ENCODE assay signal across 12 cellular contexts in genomic region chr2:15965564-15966019, GRCh38. TPM values are rescaled to one million over a fixed set of nuclear protein-coding genes. Genes with fewer than 3 reads are reported as not detected.
DNase-seq lines count a peak whose midpoint lies in the region; ATAC-seq lines count a peak whose summit lies in the region.
"Had no signal": no experiment of that assay in that cellular context is flagged by ENCODE, and none has a peak within 500 bp of the region (broad histone marks: within the 10 kb centered on the region; RNA-seq: fewer than 3 reads in every experiment).

No MANE protein-coding gene starts in this region.

- H3K9me3 Mint-ChIP-seq in CD4-positive, alpha-beta memory T cell: peaks cover 0 to 4% (median 0%) of the 10 kb centered on the region in 8 donors
- peaks cover 3% of the 10 kb centered on the region for H3K9me3 Mint-ChIP-seq in activated naive CD8-positive, alpha-beta T cell treated with anti-CD3 and anti-CD28 coated beads, Interleukin-2, amount 50 U/mL, for 24 hours

- H3K9me3 ChIP-seq in CD4-positive, alpha-beta memory T cell (ENCODE audit: control insufficient read depth in 1 of 2, low read length in 2 of 2): no peaks in the 10 kb centered on the region
- H3K9me3 ChIP-seq: left lung had no signal

- H3K27ac Mint-ChIP-seq in CD4-positive, alpha-beta memory T cell: peak overlapping the region; percentile 72 to 88 (median 80)
- H3K27ac Mint-ChIP-seq in activated naive CD8-positive, alpha-beta T cell treated with anti-CD3 and anti-CD28 coated beads, Interleukin-2, amount 50 U/mL, for 24 hours: peak overlapping the region; percentile 65
- H3K27ac Mint-ChIP-seq: progenitor cell of endocrine pancreas had no signal

- peaks cover 24% of the 10 kb centered on the region for H3K4me1 ChIP-seq in CD4-positive, alpha-beta memory T cell (ENCODE audit: insufficient read depth, low read length)
- H3K4me1 ChIP-seq: left lung had no signal

- no peaks in the 10 kb centered on the region for H3K27me3 ChIP-seq in CD4-positive, alpha-beta memory T cell (ENCODE audit: insufficient read depth, low read length)
- H3K27me3 ChIP-seq: brain microvascular endothelial cell, left lung had no signal

- POLR2A ChIA-PET in CD4-positive, alpha-beta memory T cell (lab: Charles Lee; ENCODE audit: partially characterized antibody): no interaction called here

- peaks cover 17 to 50% (median 38%) of the 10 kb centered on the region in 4 donors for H3K4me1 Mint-ChIP-seq in CD4-positive, alpha-beta memory T cell
- H3K4me1 Mint-ChIP-seq in activated naive CD8-positive, alpha-beta T cell treated with anti-CD3 and anti-CD28 coated beads, Interleukin-2, amount 50 U/mL, for 24 hours: peaks cover 54% of the 10 kb centered on the region

- CTCF ChIA-PET in CD4-positive, alpha-beta memory T cell (lab: Charles Lee; ENCODE audit: partially characterized antibody): interaction anchor here (1.7 to 1.8 kb wide), 2 partner anchors 22 to 26 kb away, joined by 5 to 6 read pairs; no protein-coding TSS in a partner anchor

- peak in 4 of 5 donors; percentile 11 to 26 (median 18) for DNase-seq in CD4-positive, alpha-beta memory T cell
- peak; percentile 56 to 60 for DNase-seq in activated CD4-positive, alpha-beta T cell treated with anti-CD3 and anti-CD28 coated beads for 4 hours
- DNase-seq in activated naive CD8-positive, alpha-beta T cell treated with anti-CD3 and anti-CD28 coated beads, Interleukin-2, amount 50 U/mL, for 24 hours: peak; percentile 76
- DNase-seq in stimulated activated CD4-positive, alpha-beta T cell treated with anti-CD3 and anti-CD28 coated beads, Interleukin-2, amount 100 ng/mL, for 4 hours (ENCODE audit: low read depth): peak; percentile 71
- no peak for DNase-seq in RPMI8226
- no peak for DNase-seq in hippocampal formation (lab: John Stamatoyannopoulos, UW)
- no peak for DNase-seq in NCI-H2081 treated with DMSO at 0.1 percent for 48 hours (lab: John Stamatoyannopoulos, UW)
- DNase-seq in NCI-H345 treated with DMSO at 0.1 percent for 48 hours (lab: John Stamatoyannopoulos, UW; ENCODE audit: unreplicated experiment): no peak
- DNase-seq: brain microvascular endothelial cell, left lung, NCI-H446 treated with DMSO at 0.1 percent for 48 hours had no signal

- no peaks in the 10 kb centered on the region for H3K27me3 Mint-ChIP-seq in CD4-positive, alpha-beta memory T cell
- H3K27me3 Mint-ChIP-seq in activated naive CD8-positive, alpha-beta T cell treated with anti-CD3 and anti-CD28 coated beads, Interleukin-2, amount 50 U/mL, for 24 hours: no peaks in the 10 kb centered on the region

- no peaks in the 10 kb centered on the region for H3K36me3 Mint-ChIP-seq in CD4-positive, alpha-beta memory T cell
- H3K36me3 Mint-ChIP-seq in activated naive CD8-positive, alpha-beta T cell treated with anti-CD3 and anti-CD28 coated beads, Interleukin-2, amount 50 U/mL, for 24 hours (ENCODE audit: low read depth): no peaks in the 10 kb centered on the region

- H3K4me3 ChIP-seq in CD4-positive, alpha-beta memory T cell (ENCODE audit: low read length in 2 of 2): no peak overlapping the region
- H3K4me3 ChIP-seq: left lung had no signal

- H3K4me3 Mint-ChIP-seq in CD4-positive, alpha-beta memory T cell: peak overlapping the region in 7 of 8 donors; percentile 44 to 78 (median 72)
- H3K4me3 Mint-ChIP-seq in activated naive CD8-positive, alpha-beta T cell treated with anti-CD3 and anti-CD28 coated beads, Interleukin-2, amount 50 U/mL, for 24 hours: peak overlapping the region; percentile 26

- peak; percentile 83 for ATAC-seq in activated naive CD8-positive, alpha-beta T cell treated with anti-CD3 and anti-CD28 coated beads, Interleukin-2, amount 50 U/mL, for 24 hours
- ATAC-seq: left lung had no signal

- H3K27ac ChIP-seq in CD4-positive, alpha-beta memory T cell (ENCODE audit: low read depth, low read length): no peak overlapping the region
- H3K27ac ChIP-seq: brain microvascular endothelial cell, left lung had no signal

- intact Hi-C loops in CD4-positive, alpha-beta memory T cell (cut with micrococcal nuclease): no loop called here

- no peaks in the 10 kb centered on the region for H3K36me3 ChIP-seq in CD4-positive, alpha-beta memory T cell (ENCODE audit: insufficient read depth, low read length)
- H3K36me3 ChIP-seq: brain microvascular endothelial cell, left lung had no signal

RNA-seq across cellular contexts. Expression of gene MYCN, which starts 25.2 kb away (rescaled TPM):
- total RNA-seq in CD4-positive, alpha-beta memory T cell: under 1 TPM in 1 of 2 experiments, not detected in 1; 0.15 TPM
- not detected for polyA plus RNA-seq in CD4-positive, alpha-beta memory T cell

Comparison
In these comparisons a context has a peak if more than half of its experiments do, and no peak if none do; other contexts are left out.
1. DNase-seq: peak in CD4-positive, alpha-beta memory T cell (4 of 5), activated CD4-positive, alpha-beta T cell treated with anti-CD3 and anti-CD28 coated beads for 4 hours (2 of 2), activated naive CD8-positive, alpha-beta T cell treated with anti-CD3 and anti-CD28 coated beads, Interleukin-2, amount 50 U/mL, for 24 hours (single experiment) and stimulated activated CD4-positive, alpha-beta T cell treated with anti-CD3 and anti-CD28 coated beads, Interleukin-2, amount 100 ng/mL, for 4 hours (single experiment); none in RPMI8226 (single experiment), hippocampal formation (0 of 2), NCI-H2081 treated with DMSO at 0.1 percent for 48 hours (single experiment) and NCI-H345 treated with DMSO at 0.1 percent for 48 hours (single experiment).